1 cellular context compared by ENCODE assay signal in the genomic region with DNA sequence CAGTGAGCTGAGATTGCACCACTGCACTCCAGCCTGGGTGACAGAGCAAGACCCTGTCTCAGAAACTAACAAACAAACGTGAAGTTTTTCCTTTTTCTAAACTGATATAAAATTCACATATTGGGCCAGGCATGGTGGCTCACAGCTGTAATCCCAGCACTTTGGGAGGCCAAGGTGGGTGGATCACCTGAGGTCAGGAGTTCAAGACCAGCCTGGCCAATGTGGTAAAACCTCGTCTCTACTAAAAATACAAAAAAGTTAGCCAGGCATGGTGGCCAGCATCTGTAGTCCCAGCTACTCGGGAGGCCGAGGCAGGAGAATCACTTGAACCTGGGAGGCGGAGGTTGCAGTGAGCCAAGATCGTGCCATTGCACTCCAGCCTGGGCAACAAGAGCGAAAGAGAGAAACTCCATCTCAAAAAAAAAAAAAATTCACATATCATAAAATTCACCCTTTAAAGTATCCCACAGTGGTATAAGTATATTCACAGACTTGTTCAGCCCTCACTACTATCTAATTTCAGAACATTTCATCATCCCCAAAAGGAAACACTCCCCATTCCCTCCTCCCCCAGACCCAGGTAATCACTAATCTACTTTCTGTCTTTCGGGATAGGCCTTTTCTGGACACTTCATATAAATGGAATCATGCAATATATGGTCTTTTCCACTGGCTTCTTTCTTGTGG.
TF ChIP-seq lines count a peak whose summit lies in the region.
"Not testable (repeated sequence)": the region's sequence is repeated elsewhere in the genome, so short reads cannot be mapped to it uniquely, and the experiment has no call there.

No MANE protein-coding gene starts in this region.

TF ChIP-seq in K562, 482 proteins besides CTCF, POLR2A, EP300 and RAD21:
- TF ChIP-seq BRD9 (IDR thresholded peaks at IDR 0.05; ENCODE audit: low read depth, partially characterized antibody) (peak; percentile 38), FOXJ2 (tag; IDR thresholded peaks at IDR 0.05) (0 out of 2 replicates have a peak, but pooled peaks have one; percentile 29), NR2C2 (tag; IDR thresholded peaks at IDR 0.05) (0 out of 2 replicates have a peak, but pooled peaks have one; percentile 25), DMBX1 (CRISPR knock-in tag; IDR thresholded peaks at IDR 0.05; ENCODE audit: borderline replicate concordance) (peak; percentile 61; the same call in 1 of the 2 replicates), ZEB2 (IDR thresholded peaks at IDR 0.05) (peak; percentile 56; the same call in 1 of the 2 replicates), ARID1B (IDR thresholded peaks at IDR 0.05) (peak; percentile 40; the same call in 1 of the 2 replicates), PTTG1 (tag; IDR thresholded peaks at IDR 0.05; ENCODE audit: low read depth) (peak; percentile 55; the same call in 1 of the 2 replicates), JUND (IDR thresholded peaks at IDR 0.05; ENCODE audit: borderline replicate concordance, low read depth, low read length) (peak; percentile 44; the same call in 1 of the 2 replicates), ZNF175 (CRISPR knock-in tag; IDR thresholded peaks at IDR 0.05; ENCODE audit: low read depth) (peak; percentile 57; the same call in 1 of the 2 replicates), MEF2D (tag; conservative IDR thresholded peaks at IDR 0.05; ENCODE audit: low read depth) (0 out of 2 replicates have a peak, but pooled peaks have one; percentile 19), ATF7 (IDR thresholded peaks at IDR 0.05) (peak; percentile 38; the same call in 1 of the 2 replicates), POLR2H (tag; IDR thresholded peaks at IDR 0.05; ENCODE audit: low read depth) (peak; percentile 70; the same call in 1 of the 2 replicates), CEBPG (CRISPR knock-in tag; IDR thresholded peaks at IDR 0.05) (peak; percentile 59; the same call in 1 of the 2 replicates), CEBPG (tag; conservative IDR thresholded peaks at IDR 0.05 in 1 of 2, IDR thresholded peaks at IDR 0.05 in 1 of 2) (peak; percentile 10 to 95; a peak in 2 of 4 replicates), ZNF197 (CRISPR knock-in tag; IDR thresholded peaks at IDR 0.05; ENCODE audit: low read depth) (0 out of 2 replicates have a peak, but pooled peaks have one; percentile 52), TRIM24 (IDR thresholded peaks at IDR 0.05) (peak; percentile 73 to 85; a peak in 2 of 4 replicates), SMAD4 (CRISPR knock-in tag; conservative IDR thresholded peaks at IDR 0.05) (peak; percentile 55; the same call in 1 of the 2 replicates), SMARCA4 (IDR thresholded peaks at IDR 0.05) (peak; percentile 14; the same call in 1 of the 2 replicates), GABPA (tag; conservative IDR thresholded peaks at IDR 0.05; ENCODE audit: low read depth) (peak; percentile 21; the same call in 1 of the 2 replicates), ZNF589 (CRISPR knock-in tag; IDR thresholded peaks at IDR 0.05; ENCODE audit: low read depth) (peak; percentile 55; the same call in 1 of the 2 replicates), MAZ (CRISPR knock-in tag; conservative IDR thresholded peaks at IDR 0.05 in 1 of 2, IDR thresholded peaks at IDR 0.05 in 1 of 2) (peak in 1 of 2 experiments; percentile 15; a peak in 1 of 4 replicates)
- TF ChIP-seq, protein P1, sequence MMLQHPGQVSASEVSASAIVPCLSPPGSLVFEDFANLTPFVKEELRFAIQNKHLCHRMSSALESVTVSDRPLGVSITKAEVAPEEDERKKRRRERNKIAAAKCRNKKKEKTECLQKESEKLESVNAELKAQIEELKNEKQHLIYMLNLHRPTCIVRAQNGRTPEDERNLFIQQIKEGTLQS (IDR thresholded peaks at IDR 0.05) = peak; percentile 81; the same call in 1 of the 2 replicates
- TF ChIP-seq, protein P1 (CRISPR knock-in tag; conservative IDR thresholded peaks at IDR 0.05) = not testable (repeated sequence)
- TF ChIP-seq NR2C2 (CRISPR knock-in tag; IDR thresholded peaks at IDR 0.05); JUND (tag; IDR thresholded peaks at IDR 0.05; ENCODE audit: borderline replicate concordance, low read depth, low read length): not testable (repeated sequence)
- TF ChIP-seq, protein P2, sequence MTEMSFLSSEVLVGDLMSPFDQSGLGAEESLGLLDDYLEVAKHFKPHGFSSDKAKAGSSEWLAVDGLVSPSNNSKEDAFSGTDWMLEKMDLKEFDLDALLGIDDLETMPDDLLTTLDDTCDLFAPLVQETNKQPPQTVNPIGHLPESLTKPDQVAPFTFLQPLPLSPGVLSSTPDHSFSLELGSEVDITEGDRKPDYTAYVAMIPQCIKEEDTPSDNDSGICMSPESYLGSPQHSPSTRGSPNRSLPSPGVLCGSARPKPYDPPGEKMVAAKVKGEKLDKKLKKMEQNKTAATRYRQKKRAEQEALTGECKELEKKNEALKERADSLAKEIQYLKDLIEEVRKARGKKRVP (CRISPR knock-in tag; IDR thresholded peaks at IDR 0.05) = 0 out of 2 replicates have a peak, but pooled peaks have one; percentile 43
- TF ChIP-seq, protein P3, sequence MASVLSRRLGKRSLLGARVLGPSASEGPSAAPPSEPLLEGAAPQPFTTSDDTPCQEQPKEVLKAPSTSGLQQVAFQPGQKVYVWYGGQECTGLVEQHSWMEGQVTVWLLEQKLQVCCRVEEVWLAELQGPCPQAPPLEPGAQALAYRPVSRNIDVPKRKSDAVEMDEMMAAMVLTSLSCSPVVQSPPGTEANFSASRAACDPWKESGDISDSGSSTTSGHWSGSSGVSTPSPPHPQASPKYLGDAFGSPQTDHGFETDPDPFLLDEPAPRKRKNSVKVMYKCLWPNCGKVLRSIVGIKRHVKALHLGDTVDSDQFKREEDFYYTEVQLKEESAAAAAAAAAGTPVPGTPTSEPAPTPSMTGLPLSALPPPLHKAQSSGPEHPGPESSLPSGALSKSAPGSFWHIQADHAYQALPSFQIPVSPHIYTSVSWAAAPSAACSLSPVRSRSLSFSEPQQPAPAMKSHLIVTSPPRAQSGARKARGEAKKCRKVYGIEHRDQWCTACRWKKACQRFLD (CRISPR knock-in tag; IDR thresholded peaks at IDR 0.05) = peak; percentile 40; the same call in 1 of the 2 replicates
- TF ChIP-seq, protein P4, sequence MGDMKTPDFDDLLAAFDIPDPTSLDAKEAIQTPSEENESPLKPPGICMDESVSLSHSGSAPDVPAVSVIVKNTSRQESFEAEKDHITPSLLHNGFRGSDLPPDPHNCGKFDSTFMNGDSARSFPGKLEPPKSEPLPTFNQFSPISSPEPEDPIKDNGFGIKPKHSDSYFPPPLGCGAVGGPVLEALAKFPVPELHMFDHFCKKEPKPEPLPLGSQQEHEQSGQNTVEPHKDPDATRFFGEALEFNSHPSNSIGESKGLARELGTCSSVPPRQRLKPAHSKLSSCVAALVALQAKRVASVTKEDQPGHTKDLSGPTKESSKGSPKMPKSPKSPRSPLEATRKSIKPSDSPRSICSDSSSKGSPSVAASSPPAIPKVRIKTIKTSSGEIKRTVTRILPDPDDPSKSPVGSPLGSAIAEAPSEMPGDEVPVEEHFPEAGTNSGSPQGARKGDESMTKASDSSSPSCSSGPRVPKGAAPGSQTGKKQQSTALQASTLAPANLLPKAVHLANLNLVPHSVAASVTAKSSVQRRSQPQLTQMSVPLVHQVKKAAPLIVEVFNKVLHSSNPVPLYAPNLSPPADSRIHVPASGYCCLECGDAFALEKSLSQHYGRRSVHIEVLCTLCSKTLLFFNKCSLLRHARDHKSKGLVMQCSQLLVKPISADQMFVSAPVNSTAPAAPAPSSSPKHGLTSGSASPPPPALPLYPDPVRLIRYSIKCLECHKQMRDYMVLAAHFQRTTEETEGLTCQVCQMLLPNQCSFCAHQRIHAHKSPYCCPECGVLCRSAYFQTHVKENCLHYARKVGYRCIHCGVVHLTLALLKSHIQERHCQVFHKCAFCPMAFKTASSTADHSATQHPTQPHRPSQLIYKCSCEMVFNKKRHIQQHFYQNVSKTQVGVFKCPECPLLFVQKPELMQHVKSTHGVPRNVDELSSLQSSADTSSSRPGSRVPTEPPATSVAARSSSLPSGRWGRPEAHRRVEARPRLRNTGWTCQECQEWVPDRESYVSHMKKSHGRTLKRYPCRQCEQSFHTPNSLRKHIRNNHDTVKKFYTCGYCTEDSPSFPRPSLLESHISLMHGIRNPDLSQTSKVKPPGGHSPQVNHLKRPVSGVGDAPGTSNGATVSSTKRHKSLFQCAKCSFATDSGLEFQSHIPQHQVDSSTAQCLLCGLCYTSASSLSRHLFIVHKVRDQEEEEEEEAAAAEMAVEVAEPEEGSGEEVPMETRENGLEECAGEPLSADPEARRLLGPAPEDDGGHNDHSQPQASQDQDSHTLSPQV (IDR thresholded peaks at IDR 0.05) = peak; percentile 33; the same call in 1 of the 2 replicates
